ENCODE assay signal across 15 cellular contexts in the genomic region with DNA sequence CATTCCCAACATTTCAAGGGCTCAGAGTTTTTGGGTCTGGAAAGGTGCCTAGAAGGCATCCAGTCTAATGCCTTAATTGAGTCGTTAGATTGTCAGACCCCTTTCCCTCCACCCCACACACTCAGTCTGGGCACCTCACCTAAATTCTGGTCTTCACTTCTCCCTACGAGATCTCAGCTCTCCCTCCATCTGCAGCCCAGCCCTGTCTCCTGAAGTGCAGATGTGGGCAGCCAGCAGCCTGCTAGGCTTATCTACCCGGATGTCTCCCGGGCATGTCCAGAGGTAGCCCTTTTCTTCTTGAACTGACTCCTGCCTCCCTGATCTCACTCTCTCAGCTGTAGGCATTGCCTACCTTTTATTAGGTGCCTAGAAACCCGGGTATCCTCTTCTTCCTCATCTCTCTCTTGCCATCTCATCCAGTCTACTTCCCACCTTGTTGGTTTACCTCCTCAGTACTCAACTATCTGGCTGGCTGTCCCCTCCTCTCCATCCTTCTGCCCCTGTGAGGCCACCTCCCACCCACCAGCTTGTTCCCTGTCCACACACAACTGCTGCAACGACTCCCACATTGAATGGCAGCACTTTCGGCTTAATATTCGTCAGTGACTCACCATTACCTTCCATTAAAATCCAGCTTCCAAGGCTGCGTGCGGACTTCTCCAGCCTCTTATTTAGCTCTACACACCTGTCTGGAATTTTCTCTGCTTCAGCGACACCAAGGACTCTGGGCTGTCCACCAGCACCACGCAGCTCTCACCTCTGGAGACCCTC. TPM values are rescaled to one million over a fixed set of nuclear protein-coding genes. Genes with fewer than 3 reads are reported as not detected.
DNase-seq lines count a peak whose midpoint lies in the region; ATAC-seq and TF ChIP-seq lines count a peak whose summit lies in the region.
"Had no signal": no experiment of that assay in that cellular context is flagged by ENCODE, and none has a peak within 500 bp of the region (broad histone marks: within the 10 kb centered on the region; RNA-seq: fewer than 3 reads in every experiment).

No MANE protein-coding gene starts in this region.

- peak; percentile 8 for DNase-seq in NCI-H146 (lab: John Stamatoyannopoulos, UW)
- DNase-seq in NCI-H146 treated with DMSO at 0.1 percent for 48 hours (lab: John Stamatoyannopoulos, UW; ENCODE audit: unreplicated experiment) = no peak
- no peak for DNase-seq in LNCaP clone FGC (ENCODE audit: low read depth)
- no peak for DNase-seq in dorsolateral prefrontal cortex
- DNase-seq in osteocyte (ENCODE audit: extremely low spot score, unreplicated experiment) = no peak
- no peak for DNase-seq in MV-4-11 (lab: John Stamatoyannopoulos, UW)
- DNase-seq in stomach = no peak
- DNase-seq: activated CD4-positive, CD25-positive, alpha-beta regulatory T cell; NCI-H226 had no signal

- 60 to 65% (median 62%) methylated on average over 12 of the region's 12 CpGs for WGBS in stomach, 5 donors

- H3K27ac Mint-ChIP-seq in osteocyte (ENCODE audit: unreplicated experiment) = no peak overlapping the region

- TF ChIP-seq CTCF in LNCaP clone FGC (IDR thresholded peaks at IDR 0.05; ENCODE audit: control insufficient read depth, extremely low read depth, insufficient read depth) (no peak), dorsolateral prefrontal cortex (IDR thresholded peaks at IDR 0.05 in 54 of 56, conservative IDR thresholded peaks at IDR 0.05 in 2 of 56; ENCODE audit: low read depth in 1 of 56, partially characterized antibody in 56 of 56) (no peak), osteocyte (IDR thresholded peaks at IDR 0.05) (no peak), stomach (IDR thresholded peaks at IDR 0.05) (no peak)

- peaks cover 54% of the 10 kb centered on the region for H3K27me3 Mint-ChIP-seq in osteocyte (ENCODE audit: unreplicated experiment)

- H3K9me3 Mint-ChIP-seq in osteocyte (ENCODE audit: unreplicated experiment) = no peaks in the 10 kb centered on the region

- H3K27me3 ChIP-seq in dorsolateral prefrontal cortex (no peaks in the 10 kb centered on the region), stomach (peaks cover 0 to 83% (median 35%) of the 10 kb centered on the region in 3 donors)

- H3K4me3 Mint-ChIP-seq in osteocyte (ENCODE audit: unreplicated experiment) = peak overlapping the region; percentile 65

- ATAC-seq in HG02678 (IDR thresholded peaks at IDR 0.05; ENCODE audit: unreplicated experiment) = no peak

- H3K4me3 ChIP-seq in LNCaP clone FGC (ENCODE audit: low read depth, low read length) = peak overlapping the region; percentile 66
- H3K4me3 ChIP-seq in dorsolateral prefrontal cortex = peak overlapping the region; percentile 45 to 83 (median 70)
- H3K4me3 ChIP-seq in stomach = no peak overlapping the region

- TF ChIP-seq POLR2A in stomach (IDR thresholded peaks at IDR 0.05) = no peak

- H3K36me3 Mint-ChIP-seq in osteocyte (ENCODE audit: unreplicated experiment) = no peaks in the 10 kb centered on the region

- H3K9me3 ChIP-seq in stomach = no peaks in the 10 kb centered on the region
- H3K9me3 ChIP-seq: SJCRH30 had no signal

- intact Hi-C loops in dorsolateral prefrontal cortex (cut with DNase I) = loop anchor here (5.0 to 10.0 kb wide), 2 partner anchors 102 to 469 kb away; a partner anchor contains a TSS
- intact Hi-C loops in stomach (cut with DNase I; ENCODE audit: low total_unique reads) = loop anchor here (10.0 kb wide), 1 partner anchor 139 kb away; no protein-coding TSS in a partner anchor

- no peaks in the 10 kb centered on the region for H3K36me3 ChIP-seq in stomach
- H3K36me3 ChIP-seq: SJCRH30 had no signal

- H3K27ac ChIP-seq in dorsolateral prefrontal cortex (peak overlapping the region in 54 of 59 donors; percentile 16 to 92 (median 83)), stomach (no peak overlapping the region)
- H3K27ac ChIP-seq: SJCRH30 had no signal

- no peak for TF ChIP-seq EP300 in stomach (IDR thresholded peaks at IDR 0.05)

- peaks cover 6 to 16% (median 14%) of the 10 kb centered on the region in 4 donors for H3K4me1 ChIP-seq in stomach

- H3K4me1 Mint-ChIP-seq in osteocyte (ENCODE audit: unreplicated experiment) = peaks cover 3% of the 10 kb centered on the region

RNA-seq across cellular contexts. Expression of a gene that starts 6.2 kb away (rescaled TPM):
- total RNA-seq in dorsolateral prefrontal cortex (100 to 1,000 TPM in 119 of 120 experiments, 10 to 100 TPM in 1; 90.5 to 406 (median 293) TPM), osteocyte (0.42 and 0.46 TPM in 2 replicates), stomach (1 to 10 TPM in 1 of 5 donors, under 1 TPM in 1, not detected in 3; 0.72 to 1.1 TPM)
- polyA plus RNA-seq in stomach = 1 to 10 TPM in 1 of 3 donors, under 1 TPM in 2; 0.61 to 1.4 (median 0.63) TPM

RNA-seq across cellular contexts. Expression of a gene that starts 23.1 kb away (rescaled TPM):
- total RNA-seq in dorsolateral prefrontal cortex (10 to 100 TPM in 22 of 120 experiments, 1 to 10 TPM in 98; 1.9 to 16.3 (median 7.6) TPM), osteocyte (not detected in 2 replicates), stomach (1 to 10 TPM in 2 of 5 donors, not detected in 3; 3.9 to 4.8 TPM)
- polyA plus RNA-seq in stomach = 1 to 10 TPM; 1.2 TPM
- total RNA-seq: A172, Daoy, SJCRH30 had no signal

RNA-seq across cellular contexts. Expression of a gene that starts 28.5 kb away (rescaled TPM):
- total RNA-seq in dorsolateral prefrontal cortex (1 to 10 TPM in 53 of 120 experiments, under 1 TPM in 26, not detected in 41; 0.49 to 3.3 (median 1.4) TPM), osteocyte (6.9 and 7.2 TPM in 2 replicates), stomach (10 to 100 TPM in 2 of 5 donors, 1 to 10 TPM in 2, not detected in 1; 6.1 to 64.3 (median 11.1) TPM)
- 10 to 100 TPM; 15.1 to 22.5 (median 15.8) TPM for polyA plus RNA-seq in stomach

RNA-seq across cellular contexts. Expression of a gene that starts 48.9 kb away (rescaled TPM):
- 1 to 10 TPM in 78 of 120 experiments, under 1 TPM in 42; 0.13 to 5.8 (median 1.2) TPM for total RNA-seq in dorsolateral prefrontal cortex
- total RNA-seq in osteocyte = 0.18 and 0.27 TPM in 2 replicates
- total RNA-seq in stomach = under 1 TPM in 2 of 5 donors, not detected in 3; 0.55 to 0.87 TPM
- polyA plus RNA-seq in stomach = 1 to 10 TPM in 1 of 3 donors, under 1 TPM in 1, not detected in 1; 0.31 to 1.1 TPM
- total RNA-seq: glomerular endothelial cell, subcutaneous adipose tissue had no signal

Comparison
In these comparisons a context has a peak if more than half of its experiments do, and no peak if none do; other contexts are left out.
1. H3K4me3 ChIP-seq: peak in LNCaP clone FGC (single experiment) and dorsolateral prefrontal cortex (59 of 59); none in stomach (0 of 4).
2. H3K27ac ChIP-seq: peak in dorsolateral prefrontal cortex (54 of 59); none in stomach (0 of 5).
3. RNA of a gene that starts 6.2 kb away (total RNA-seq): 90.5 to 406 TPM in dorsolateral prefrontal cortex; 0.42 to 0.46 TPM in osteocyte and 0.72 to 1.1 TPM in stomach; every median in the first group is over 10 times any median in the second.